In the genomic region with DNA sequence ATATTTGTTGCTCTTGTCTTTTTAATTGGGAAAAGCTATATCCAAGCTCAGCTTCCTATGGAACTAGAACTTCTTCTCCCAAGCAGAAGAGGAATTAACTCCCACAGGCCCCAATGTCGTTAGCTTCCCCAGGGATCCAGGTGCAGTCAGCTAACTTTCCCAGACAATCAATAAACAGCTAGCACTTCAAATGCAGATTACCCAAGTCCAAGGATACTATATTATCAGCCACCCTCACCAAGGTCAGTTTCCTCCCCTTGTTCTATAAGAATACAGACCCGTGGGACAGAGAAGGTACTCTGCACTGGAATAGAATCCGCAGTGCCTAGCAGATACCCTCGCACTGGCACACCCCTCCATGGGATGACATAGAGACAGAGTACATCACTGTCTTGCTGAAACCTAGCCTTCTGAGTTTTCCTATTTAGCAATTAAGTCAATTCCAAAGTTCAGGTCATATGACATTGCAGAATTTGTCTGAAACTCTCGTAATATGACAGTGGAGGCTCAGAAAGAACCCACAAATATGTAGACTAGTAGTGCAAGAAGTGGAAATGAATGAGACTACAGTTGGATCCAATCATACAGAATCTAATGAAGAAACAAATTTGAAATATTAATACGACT, we compare ENCODE assay signal across 1 cellular context.
A peak's percentile ranks its signal among the peaks of the same experiment; 100 is the strongest.
TF ChIP-seq lines count a peak whose summit lies in the region.

No MANE protein-coding gene starts in this region.

TF ChIP-seq in HepG2, 621 proteins besides CTCF, POLR2A, EP300 and RAD21 (continued from another document and continues in another):
- TF ChIP-seq GZF1 (CRISPR knock-in tag; IDR thresholded peaks at IDR 0.05) (no peak), HOXA7 (CRISPR knock-in tag; IDR thresholded peaks at IDR 0.05) (no peak), RFX3 (CRISPR knock-in tag; IDR thresholded peaks at IDR 0.05) (no peak), ZFP37 (CRISPR knock-in tag; IDR thresholded peaks at IDR 0.05; ENCODE audit: borderline replicate concordance) (no peak), FOXK1 (CRISPR knock-in tag; IDR thresholded peaks at IDR 0.05; ENCODE audit: borderline replicate concordance, low read depth) (no peak), DNMT1 (CRISPR knock-in tag; IDR thresholded peaks at IDR 0.05) (no peak), ZNF543 (CRISPR knock-in tag; IDR thresholded peaks at IDR 0.05) (no peak), KLF6 (CRISPR knock-in tag; IDR thresholded peaks at IDR 0.05) (no peak), EEA1 (CRISPR knock-in tag; IDR thresholded peaks at IDR 0.05; ENCODE audit: borderline replicate concordance) (no peak), RXRB (CRISPR knock-in tag; IDR thresholded peaks at IDR 0.05; ENCODE audit: borderline replicate concordance) (peak; percentile 33; the same call in 1 of the 2 replicates), RXRA (CRISPR knock-in tag; IDR thresholded peaks at IDR 0.05) (no peak), ZNF12 (CRISPR knock-in tag; IDR thresholded peaks at IDR 0.05) (peak; percentile 87; the same call in 1 of the 2 replicates), SOX6 (IDR thresholded peaks at IDR 0.05) (no peak), SOX6 (CRISPR knock-in tag; IDR thresholded peaks at IDR 0.05) (peak; percentile 68), ZNF235 (CRISPR knock-in tag; IDR thresholded peaks at IDR 0.05; ENCODE audit: borderline replicate concordance) (no peak), ZNF781 (CRISPR knock-in tag; IDR thresholded peaks at IDR 0.05; ENCODE audit: borderline replicate concordance, not compliant biosample characterization) (no peak), CHD4 (IDR thresholded peaks at IDR 0.05; ENCODE audit: borderline replicate concordance, low read length) (no peak), ZNF331 (CRISPR knock-in tag; IDR thresholded peaks at IDR 0.05) (peak; percentile 79; the same call in 1 of the 2 replicates), HNF4G (IDR thresholded peaks at IDR 0.05; ENCODE audit: borderline replicate concordance, low read depth, low read length) (peak; percentile 90), HNF4G (CRISPR knock-in tag; IDR thresholded peaks at IDR 0.05; ENCODE audit: borderline replicate concordance, low read depth) (no peak), YEATS2 (CRISPR knock-in tag; IDR thresholded peaks at IDR 0.05; ENCODE audit: borderline replicate concordance) (no peak), AHR (CRISPR knock-in tag; IDR thresholded peaks at IDR 0.05) (no peak; the same call in 1 of the 2 replicates), TCF7 (IDR thresholded peaks at IDR 0.05; ENCODE audit: low read depth) (peak; percentile 26; the same call in 1 of the 2 replicates), JARID2 (CRISPR knock-in tag; IDR thresholded peaks at IDR 0.05; ENCODE audit: insufficient replicate concordance) (no peak), ZNF737 (CRISPR knock-in tag; IDR thresholded peaks at IDR 0.05; ENCODE audit: borderline replicate concordance) (no peak)
- TF ChIP-seq, protein P1, sequence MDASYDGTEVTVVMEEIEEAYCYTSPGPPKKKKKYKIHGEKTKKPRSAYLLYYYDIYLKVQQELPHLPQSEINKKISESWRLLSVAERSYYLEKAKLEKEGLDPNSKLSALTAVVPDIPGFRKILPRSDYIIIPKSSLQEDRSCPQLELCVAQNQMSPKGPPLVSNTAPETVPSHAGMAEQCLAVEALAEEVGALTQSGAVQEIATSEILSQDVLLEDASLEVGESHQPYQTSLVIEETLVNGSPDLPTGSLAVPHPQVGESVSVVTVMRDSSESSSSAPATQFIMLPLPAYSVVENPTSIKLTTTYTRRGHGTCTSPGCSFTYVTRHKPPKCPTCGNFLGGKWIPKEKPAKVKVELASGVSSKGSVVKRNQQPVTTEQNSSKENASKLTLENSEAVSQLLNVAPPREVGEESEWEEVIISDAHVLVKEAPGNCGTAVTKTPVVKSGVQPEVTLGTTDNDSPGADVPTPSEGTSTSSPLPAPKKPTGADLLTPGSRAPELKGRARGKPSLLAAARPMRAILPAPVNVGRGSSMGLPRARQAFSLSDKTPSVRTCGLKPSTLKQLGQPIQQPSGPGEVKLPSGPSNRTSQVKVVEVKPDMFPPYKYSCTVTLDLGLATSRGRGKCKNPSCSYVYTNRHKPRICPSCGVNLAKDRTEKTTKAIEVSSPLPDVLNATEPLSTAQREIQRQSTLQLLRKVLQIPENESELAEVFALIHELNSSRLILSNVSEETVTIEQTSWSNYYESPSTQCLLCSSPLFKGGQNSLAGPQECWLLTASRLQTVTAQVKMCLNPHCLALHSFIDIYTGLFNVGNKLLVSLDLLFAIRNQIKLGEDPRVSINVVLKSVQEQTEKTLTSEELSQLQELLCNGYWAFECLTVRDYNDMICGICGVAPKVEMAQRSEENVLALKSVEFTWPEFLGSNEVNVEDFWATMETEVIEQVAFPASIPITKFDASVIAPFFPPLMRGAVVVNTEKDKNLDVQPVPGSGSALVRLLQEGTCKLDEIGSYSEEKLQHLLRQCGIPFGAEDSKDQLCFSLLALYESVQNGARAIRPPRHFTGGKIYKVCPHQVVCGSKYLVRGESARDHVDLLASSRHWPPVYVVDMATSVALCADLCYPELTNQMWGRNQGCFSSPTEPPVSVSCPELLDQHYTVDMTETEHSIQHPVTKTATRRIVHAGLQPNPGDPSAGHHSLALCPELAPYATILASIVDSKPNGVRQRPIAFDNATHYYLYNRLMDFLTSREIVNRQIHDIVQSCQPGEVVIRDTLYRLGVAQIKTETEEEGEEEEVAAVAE (CRISPR knock-in tag; IDR thresholded peaks at IDR 0.05; ENCODE audit: borderline replicate concordance), result no peak
- TF ChIP-seq, protein P2, sequence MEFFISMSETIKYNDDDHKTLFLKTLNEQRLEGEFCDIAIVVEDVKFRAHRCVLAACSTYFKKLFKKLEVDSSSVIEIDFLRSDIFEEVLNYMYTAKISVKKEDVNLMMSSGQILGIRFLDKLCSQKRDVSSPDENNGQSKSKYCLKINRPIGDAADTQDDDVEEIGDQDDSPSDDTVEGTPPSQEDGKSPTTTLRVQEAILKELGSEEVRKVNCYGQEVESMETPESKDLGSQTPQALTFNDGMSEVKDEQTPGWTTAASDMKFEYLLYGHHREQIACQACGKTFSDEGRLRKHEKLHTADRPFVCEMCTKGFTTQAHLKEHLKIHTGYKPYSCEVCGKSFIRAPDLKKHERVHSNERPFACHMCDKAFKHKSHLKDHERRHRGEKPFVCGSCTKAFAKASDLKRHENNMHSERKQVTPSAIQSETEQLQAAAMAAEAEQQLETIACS (CRISPR knock-in tag; IDR thresholded peaks at IDR 0.05), result no peak
- TF ChIP-seq, protein P3, sequence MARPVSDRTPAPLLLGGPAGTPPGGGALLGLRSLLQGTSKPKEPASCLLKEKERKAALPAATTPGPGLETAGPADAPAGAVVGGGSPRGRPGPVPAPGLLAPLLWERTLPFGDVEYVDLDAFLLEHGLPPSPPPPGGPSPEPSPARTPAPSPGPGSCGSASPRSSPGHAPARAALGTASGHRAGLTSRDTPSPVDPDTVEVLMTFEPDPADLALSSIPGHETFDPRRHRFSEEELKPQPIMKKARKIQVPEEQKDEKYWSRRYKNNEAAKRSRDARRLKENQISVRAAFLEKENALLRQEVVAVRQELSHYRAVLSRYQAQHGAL (CRISPR knock-in tag; IDR thresholded peaks at IDR 0.05; ENCODE audit: not compliant biosample characterization), result no peak
- TF ChIP-seq, protein P4, sequence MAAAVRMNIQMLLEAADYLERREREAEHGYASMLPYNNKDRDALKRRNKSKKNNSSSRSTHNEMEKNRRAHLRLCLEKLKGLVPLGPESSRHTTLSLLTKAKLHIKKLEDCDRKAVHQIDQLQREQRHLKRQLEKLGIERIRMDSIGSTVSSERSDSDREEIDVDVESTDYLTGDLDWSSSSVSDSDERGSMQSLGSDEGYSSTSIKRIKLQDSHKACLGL (CRISPR knock-in tag; IDR thresholded peaks at IDR 0.05), result no peak
- TF ChIP-seq, protein P5, sequence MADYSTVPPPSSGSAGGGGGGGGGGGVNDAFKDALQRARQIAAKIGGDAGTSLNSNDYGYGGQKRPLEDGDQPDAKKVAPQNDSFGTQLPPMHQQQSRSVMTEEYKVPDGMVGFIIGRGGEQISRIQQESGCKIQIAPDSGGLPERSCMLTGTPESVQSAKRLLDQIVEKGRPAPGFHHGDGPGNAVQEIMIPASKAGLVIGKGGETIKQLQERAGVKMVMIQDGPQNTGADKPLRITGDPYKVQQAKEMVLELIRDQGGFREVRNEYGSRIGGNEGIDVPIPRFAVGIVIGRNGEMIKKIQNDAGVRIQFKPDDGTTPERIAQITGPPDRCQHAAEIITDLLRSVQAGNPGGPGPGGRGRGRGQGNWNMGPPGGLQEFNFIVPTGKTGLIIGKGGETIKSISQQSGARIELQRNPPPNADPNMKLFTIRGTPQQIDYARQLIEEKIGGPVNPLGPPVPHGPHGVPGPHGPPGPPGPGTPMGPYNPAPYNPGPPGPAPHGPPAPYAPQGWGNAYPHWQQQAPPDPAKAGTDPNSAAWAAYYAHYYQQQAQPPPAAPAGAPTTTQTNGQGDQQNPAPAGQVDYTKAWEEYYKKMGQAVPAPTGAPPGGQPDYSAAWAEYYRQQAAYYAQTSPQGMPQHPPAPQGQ (CRISPR knock-in tag; IDR thresholded peaks at IDR 0.05; ENCODE audit: borderline replicate concordance), result no peak
- TF ChIP-seq, protein P6, sequence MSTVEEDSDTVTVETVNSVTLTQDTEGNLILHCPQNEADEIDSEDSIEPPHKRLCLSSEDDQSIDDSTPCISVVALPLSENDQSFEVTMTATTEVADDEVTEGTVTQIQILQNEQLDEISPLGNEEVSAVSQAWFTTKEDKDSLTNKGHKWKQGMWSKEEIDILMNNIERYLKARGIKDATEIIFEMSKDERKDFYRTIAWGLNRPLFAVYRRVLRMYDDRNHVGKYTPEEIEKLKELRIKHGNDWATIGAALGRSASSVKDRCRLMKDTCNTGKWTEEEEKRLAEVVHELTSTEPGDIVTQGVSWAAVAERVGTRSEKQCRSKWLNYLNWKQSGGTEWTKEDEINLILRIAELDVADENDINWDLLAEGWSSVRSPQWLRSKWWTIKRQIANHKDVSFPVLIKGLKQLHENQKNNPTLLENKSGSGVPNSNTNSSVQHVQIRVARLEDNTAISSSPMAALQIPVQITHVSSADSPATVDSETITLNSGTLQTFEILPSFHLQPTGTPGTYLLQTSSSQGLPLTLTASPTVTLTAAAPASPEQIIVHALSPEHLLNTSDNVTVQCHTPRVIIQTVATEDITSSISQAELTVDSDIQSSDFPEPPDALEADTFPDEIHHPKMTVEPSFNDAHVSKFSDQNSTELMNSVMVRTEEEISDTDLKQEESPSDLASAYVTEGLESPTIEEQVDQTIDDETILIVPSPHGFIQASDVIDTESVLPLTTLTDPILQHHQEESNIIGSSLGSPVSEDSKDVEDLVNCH (CRISPR knock-in tag; IDR thresholded peaks at IDR 0.05), result no peak
- TF ChIP-seq, protein P7, sequence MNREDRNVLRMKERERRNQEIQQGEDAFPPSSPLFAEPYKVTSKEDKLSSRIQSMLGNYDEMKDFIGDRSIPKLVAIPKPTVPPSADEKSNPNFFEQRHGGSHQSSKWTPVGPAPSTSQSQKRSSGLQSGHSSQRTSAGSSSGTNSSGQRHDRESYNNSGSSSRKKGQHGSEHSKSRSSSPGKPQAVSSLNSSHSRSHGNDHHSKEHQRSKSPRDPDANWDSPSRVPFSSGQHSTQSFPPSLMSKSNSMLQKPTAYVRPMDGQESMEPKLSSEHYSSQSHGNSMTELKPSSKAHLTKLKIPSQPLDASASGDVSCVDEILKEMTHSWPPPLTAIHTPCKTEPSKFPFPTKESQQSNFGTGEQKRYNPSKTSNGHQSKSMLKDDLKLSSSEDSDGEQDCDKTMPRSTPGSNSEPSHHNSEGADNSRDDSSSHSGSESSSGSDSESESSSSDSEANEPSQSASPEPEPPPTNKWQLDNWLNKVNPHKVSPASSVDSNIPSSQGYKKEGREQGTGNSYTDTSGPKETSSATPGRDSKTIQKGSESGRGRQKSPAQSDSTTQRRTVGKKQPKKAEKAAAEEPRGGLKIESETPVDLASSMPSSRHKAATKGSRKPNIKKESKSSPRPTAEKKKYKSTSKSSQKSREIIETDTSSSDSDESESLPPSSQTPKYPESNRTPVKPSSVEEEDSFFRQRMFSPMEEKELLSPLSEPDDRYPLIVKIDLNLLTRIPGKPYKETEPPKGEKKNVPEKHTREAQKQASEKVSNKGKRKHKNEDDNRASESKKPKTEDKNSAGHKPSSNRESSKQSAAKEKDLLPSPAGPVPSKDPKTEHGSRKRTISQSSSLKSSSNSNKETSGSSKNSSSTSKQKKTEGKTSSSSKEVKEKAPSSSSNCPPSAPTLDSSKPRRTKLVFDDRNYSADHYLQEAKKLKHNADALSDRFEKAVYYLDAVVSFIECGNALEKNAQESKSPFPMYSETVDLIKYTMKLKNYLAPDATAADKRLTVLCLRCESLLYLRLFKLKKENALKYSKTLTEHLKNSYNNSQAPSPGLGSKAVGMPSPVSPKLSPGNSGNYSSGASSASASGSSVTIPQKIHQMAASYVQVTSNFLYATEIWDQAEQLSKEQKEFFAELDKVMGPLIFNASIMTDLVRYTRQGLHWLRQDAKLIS (CRISPR knock-in tag; IDR thresholded peaks at IDR 0.05), result no peak
- TF ChIP-seq, protein P8, sequence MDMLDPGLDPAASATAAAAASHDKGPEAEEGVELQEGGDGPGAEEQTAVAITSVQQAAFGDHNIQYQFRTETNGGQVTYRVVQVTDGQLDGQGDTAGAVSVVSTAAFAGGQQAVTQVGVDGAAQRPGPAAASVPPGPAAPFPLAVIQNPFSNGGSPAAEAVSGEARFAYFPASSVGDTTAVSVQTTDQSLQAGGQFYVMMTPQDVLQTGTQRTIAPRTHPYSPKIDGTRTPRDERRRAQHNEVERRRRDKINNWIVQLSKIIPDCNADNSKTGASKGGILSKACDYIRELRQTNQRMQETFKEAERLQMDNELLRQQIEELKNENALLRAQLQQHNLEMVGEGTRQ (IDR thresholded peaks at IDR 0.05; ENCODE audit: low read depth, low read length), result no peak
- TF ChIP-seq, protein P8 (CRISPR knock-in tag; IDR thresholded peaks at IDR 0.05; ENCODE audit: borderline replicate concordance), result peak; percentile 44; the same call in 1 of the 2 replicates
- TF ChIP-seq, protein P9, sequence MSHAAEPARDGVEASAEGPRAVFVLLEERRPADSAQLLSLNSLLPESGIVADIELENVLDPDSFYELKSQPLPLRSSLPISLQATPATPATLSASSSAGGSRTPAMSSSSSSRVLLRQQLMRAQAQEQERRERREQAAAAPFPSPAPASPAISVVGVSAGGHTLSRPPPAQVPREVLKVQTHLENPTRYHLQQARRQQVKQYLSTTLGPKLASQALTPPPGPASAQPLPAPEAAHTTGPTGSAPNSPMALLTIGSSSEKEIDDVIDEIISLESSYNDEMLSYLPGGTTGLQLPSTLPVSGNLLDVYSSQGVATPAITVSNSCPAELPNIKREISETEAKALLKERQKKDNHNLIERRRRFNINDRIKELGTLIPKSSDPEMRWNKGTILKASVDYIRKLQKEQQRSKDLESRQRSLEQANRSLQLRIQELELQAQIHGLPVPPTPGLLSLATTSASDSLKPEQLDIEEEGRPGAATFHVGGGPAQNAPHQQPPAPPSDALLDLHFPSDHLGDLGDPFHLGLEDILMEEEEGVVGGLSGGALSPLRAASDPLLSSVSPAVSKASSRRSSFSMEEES (CRISPR knock-in tag; IDR thresholded peaks at IDR 0.05), result peak; percentile 87
- TF ChIP-seq, protein P10, sequence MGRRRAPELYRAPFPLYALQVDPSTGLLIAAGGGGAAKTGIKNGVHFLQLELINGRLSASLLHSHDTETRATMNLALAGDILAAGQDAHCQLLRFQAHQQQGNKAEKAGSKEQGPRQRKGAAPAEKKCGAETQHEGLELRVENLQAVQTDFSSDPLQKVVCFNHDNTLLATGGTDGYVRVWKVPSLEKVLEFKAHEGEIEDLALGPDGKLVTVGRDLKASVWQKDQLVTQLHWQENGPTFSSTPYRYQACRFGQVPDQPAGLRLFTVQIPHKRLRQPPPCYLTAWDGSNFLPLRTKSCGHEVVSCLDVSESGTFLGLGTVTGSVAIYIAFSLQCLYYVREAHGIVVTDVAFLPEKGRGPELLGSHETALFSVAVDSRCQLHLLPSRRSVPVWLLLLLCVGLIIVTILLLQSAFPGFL (CRISPR knock-in tag; IDR thresholded peaks at IDR 0.05), result no peak
